In genomic region chr16:720990-721764, GRCh38 we compare ENCODE assay signal across 8 cellular contexts. TPM values are rescaled to one million over a fixed set of nuclear protein-coding genes. Genes with fewer than 3 reads are reported as not detected.
DNase-seq lines count a peak whose midpoint lies in the region; FAIRE-seq and TF ChIP-seq lines count a peak whose summit lies in the region.

Gene ANTKMT, plus strand, starts transcription at chr16:721146. Its CDS starts 129 bp downstream, at chr16:721275.

- DNase-seq in GM10248 (ENCODE audit: extremely low spot score) (peak; percentile 91), HAP-1 (ENCODE audit: low spot score in 2 of 2) (peak; percentile 81 to 96), MM.1S (peak; percentile 94), SW 1271 (lab: John Stamatoyannopoulos, UW) (peak; percentile 29 to 58), adipocyte (ENCODE audit: low read depth) (peak; percentile 88), cardiac muscle cell (ENCODE audit: low read depth in 1 of 2, low spot score in 1 of 2) (peak; percentile 79 to 95), urothelium cell line (ENCODE audit: low spot score) (peak; percentile 93)

- H3F3A ChIP-seq in MM.1S (ENCODE audit: insufficient read depth, low read length): peaks cover 13% of the 10 kb centered on the region; the same call in 1 of the 2 replicates

- H2AFZ ChIP-seq in MM.1S (ENCODE audit: low read length) (peak within 1 kb of the TSS; percentile 91), parathyroid adenoma (peak within 1 kb of the TSS; percentile 97)

- H3K79me2 ChIP-seq in MM.1S (ENCODE audit: low read length) (peaks cover 9% of the 10 kb centered on the region; the same call in 1 of the 2 replicates), parathyroid adenoma (peaks cover 2% of the 10 kb centered on the region)

- H3K4me3 ChIP-seq in HAP-1 (peak within 1 kb of the TSS; percentile 75), MM.1S (ENCODE audit: low read length) (peak within 1 kb of the TSS; percentile 95), adipocyte (ENCODE audit: low read length) (peak within 1 kb of the TSS; percentile 89), cardiac muscle cell (peak within 1 kb of the TSS; percentile 85), parathyroid adenoma (ENCODE audit: low read depth, low read length) (peak within 1 kb of the TSS; percentile 73)

- H3K4me1 ChIP-seq in HAP-1 (peaks cover 19% of the 10 kb centered on the region), MM.1S (ENCODE audit: low read length) (peaks cover 9% of the 10 kb centered on the region; the same call in 1 of the 2 replicates), adipocyte (ENCODE audit: control insufficient read depth, insufficient read depth, low read length) (peaks cover 16% of the 10 kb centered on the region), cardiac muscle cell (ENCODE audit: low read depth) (peaks cover 21% of the 10 kb centered on the region), parathyroid adenoma (peaks cover 18% of the 10 kb centered on the region)

- CTCF ChIA-PET in GM10248 (lab: Yijun Ruan, JAX): interaction anchor here (1.1 to 8.0 kb wide), 10 partner anchors 9 to 63 kb away, joined by 3 to 59 read pairs (median 8); partner anchors contain the start of genes CIAO3 and MSLN

- H3K27ac ChIP-seq in MM.1S (ENCODE audit: low read length) (peak within 1 kb of the TSS; percentile 74), cardiac muscle cell (peak within 1 kb of the TSS; percentile 90), parathyroid adenoma (peak within 1 kb of the TSS; percentile 94)

- H3K9me2 ChIP-seq in MM.1S (replicated peaks; ENCODE audit: insufficient read depth, low read length): no peaks in the 10 kb centered on the region

- peak within 1 kb of the TSS; percentile 95 for H3K4me2 ChIP-seq in MM.1S (ENCODE audit: low read depth, low read length)
- H3K4me2 ChIP-seq in parathyroid adenoma (ENCODE audit: low read length): peak within 1 kb of the TSS; percentile 97

- H3K9ac ChIP-seq in MM.1S (ENCODE audit: low read length): peak within 1 kb of the TSS; percentile 87
- peak within 1 kb of the TSS; percentile 97 for H3K9ac ChIP-seq in adipocyte (ENCODE audit: low read length)
- peak within 1 kb of the TSS; percentile 63 for H3K9ac ChIP-seq in parathyroid adenoma

- FAIRE-seq in urothelium cell line (lab: Jason Lieb, UNC): peak; percentile 91

- no peaks in the 10 kb centered on the region for H4K20me1 ChIP-seq in MM.1S (ENCODE audit: insufficient read depth, low read length)

- in situ Hi-C loops in HAP-1 (cut with MboI; ENCODE audit: low sequenced_read_pairs): no loop called here

- POLR2A ChIA-PET in GM10248 (lab: Yijun Ruan, JAX): interaction anchor here (0.5 to 0.6 kb wide), 2 partner anchors 70 to 151 kb away, joined by 3 to 7 read pairs; no protein-coding TSS in a partner anchor

- peaks cover 20% of the 10 kb centered on the region for H3K36me3 ChIP-seq in HAP-1 (replicated peaks)
- no peaks in the 10 kb centered on the region for H3K36me3 ChIP-seq in MM.1S (replicated peaks; ENCODE audit: insufficient read depth, low read length)
- no peaks in the 10 kb centered on the region for H3K36me3 ChIP-seq in adipocyte (ENCODE audit: control insufficient read depth, insufficient read depth, low read length, severe bottlenecking)
- no peaks in the 10 kb centered on the region for H3K36me3 ChIP-seq in cardiac muscle cell
- no peaks in the 10 kb centered on the region for H3K36me3 ChIP-seq in parathyroid adenoma (ENCODE audit: control insufficient read depth, insufficient read depth, low read length)

- no peaks in the 10 kb centered on the region for H3K27me3 ChIP-seq in HAP-1 (ENCODE audit: low read depth)
- peaks cover 25% of the 10 kb centered on the region for H3K27me3 ChIP-seq in MM.1S (replicated peaks; ENCODE audit: insufficient read depth, low read length)
- H3K27me3 ChIP-seq in adipocyte (replicated peaks; ENCODE audit: control insufficient read depth, insufficient read depth, low read length): no peaks in the 10 kb centered on the region
- H3K27me3 ChIP-seq in cardiac muscle cell: no peaks in the 10 kb centered on the region
- H3K27me3 ChIP-seq in parathyroid adenoma (ENCODE audit: control insufficient read depth, insufficient read depth, low read length): no peaks in the 10 kb centered on the region

- no peak for TF ChIP-seq CTCF in GM10248 (IDR thresholded peaks at IDR 0.05; ENCODE audit: control extremely low read depth, extremely low read depth, low read depth, missing control alignments)
- no peak for TF ChIP-seq CTCF in MM.1S (IDR thresholded peaks at IDR 0.05; ENCODE audit: low read length)
- no peak for TF ChIP-seq CTCF in cardiac muscle cell (IDR thresholded peaks at IDR 0.05; ENCODE audit: low read depth, low read length)
- TF ChIP-seq CTCF in parathyroid adenoma (IDR thresholded peaks at IDR 0.05): no peak

- no peaks in the 10 kb centered on the region for H3K9me3 ChIP-seq in HAP-1
- H3K9me3 ChIP-seq in MM.1S (replicated peaks; ENCODE audit: insufficient read depth, low read length): no peaks in the 10 kb centered on the region
- H3K9me3 ChIP-seq in adipocyte (ENCODE audit: control insufficient read depth, low read length): no peaks in the 10 kb centered on the region
- H3K9me3 ChIP-seq in cardiac muscle cell (ENCODE audit: low read depth): no peaks in the 10 kb centered on the region
- no peaks in the 10 kb centered on the region for H3K9me3 ChIP-seq in parathyroid adenoma (ENCODE audit: control insufficient read depth, low read length)

RNA-seq across cellular contexts. Expression of gene ANTKMT, which starts in this region (rescaled TPM):
- total RNA-seq in cardiac muscle cell: 55.1 and 62.5 TPM in 2 replicates
- 72.4 and 82.6 TPM in 2 replicates for polyA plus RNA-seq in cardiac muscle cell

Comparison
In these comparisons a context has a peak if more than half of its experiments do, and no peak if none do; other contexts are left out.
1. Peak in every context shown above with its lines: DNase-seq, H3K4me3 ChIP-seq and H3K27ac ChIP-seq.
2. DNase-seq: peak in every context shown above with its lines; median percentile 94 in MM.1S; 93 in urothelium cell line; 91 in GM10248; 88 in HAP-1; 88 in adipocyte; 87 in cardiac muscle cell; 44 in SW 1271.